Comparison of ENCODE assay signal across 8 cellular contexts in genomic region chr7:105389090-105389650, GRCh38. TPM values are rescaled to one million over a fixed set of nuclear protein-coding genes. Genes with fewer than 3 reads are reported as not detected.
DNase-seq lines count a peak whose midpoint lies in the region; ATAC-seq, FAIRE-seq and TF ChIP-seq lines count a peak whose summit lies in the region.

No MANE protein-coding gene starts in this region.

- peaks cover 39% of the 10 kb centered on the region for H3K4me1 Mint-ChIP-seq in activated T-cell treated with anti-CD3 and anti-CD28 coated beads, Interleukin-2, amount 50 U/mL, for 24 hours (ENCODE audit: low read depth)
- peaks cover 10% of the 10 kb centered on the region for H3K4me1 Mint-ChIP-seq in nephron

- peak overlapping the region; percentile 42 for H3K9ac ChIP-seq in fibroblast of lung (ENCODE audit: insufficient read depth, low read length)

- no peaks in the 10 kb centered on the region for H3K9me3 Mint-ChIP-seq in activated T-cell treated with anti-CD3 and anti-CD28 coated beads, Interleukin-2, amount 50 U/mL, for 24 hours
- no peaks in the 10 kb centered on the region for H3K9me3 Mint-ChIP-seq in nephron

- no peak for FAIRE-seq in urothelium cell line (lab: Jason Lieb, UNC)

- peak overlapping the region; percentile 84 for H3K4me3 Mint-ChIP-seq in activated T-cell treated with anti-CD3 and anti-CD28 coated beads, Interleukin-2, amount 50 U/mL, for 24 hours
- peak overlapping the region; percentile 89 to 95 (median 91) for H3K4me3 Mint-ChIP-seq in nephron

- H3K27ac Mint-ChIP-seq in activated T-cell treated with anti-CD3 and anti-CD28 coated beads, Interleukin-2, amount 50 U/mL, for 24 hours = peak overlapping the region; percentile 90
- peak overlapping the region; percentile 42 to 89 (median 80) for H3K27ac Mint-ChIP-seq in nephron

- peak overlapping the region; percentile 34 for H3K4me2 ChIP-seq in fibroblast of lung (ENCODE audit: extremely low read depth, insufficient read depth, low read length)

- DNase-seq in 8988T (peak; percentile 58), NCI-H510A (lab: John Stamatoyannopoulos, UW) (peak; percentile 45), fibroblast of lung (ENCODE audit: low read depth in 2 of 2) (peak; percentile 54 to 56), urothelium cell line (ENCODE audit: low spot score) (peak; percentile 86)
- peak; percentile 69 for DNase-seq in activated T-cell treated with anti-CD3 and anti-CD28 coated beads, Interleukin-2, amount 50 U/mL, for 24 hours

- peak overlapping the region; percentile 7 for H2AFZ ChIP-seq in fibroblast of lung (ENCODE audit: low read length)

- H3K27me3 Mint-ChIP-seq in activated T-cell treated with anti-CD3 and anti-CD28 coated beads, Interleukin-2, amount 50 U/mL, for 24 hours = no peaks in the 10 kb centered on the region
- no peaks in the 10 kb centered on the region for H3K27me3 Mint-ChIP-seq in nephron (ENCODE audit: low read depth)

- peaks cover 26% of the 10 kb centered on the region for H3K79me2 ChIP-seq in fibroblast of lung (ENCODE audit: control insufficient read depth, insufficient read depth, low read length)

- peak; percentile 39 for ATAC-seq in GM18502 (IDR thresholded peaks at IDR 0.05; ENCODE audit: poor library complexity, unreplicated experiment)
- ATAC-seq in HG03066 (IDR thresholded peaks at IDR 0.05; ENCODE audit: low read depth, unreplicated experiment) = peak; percentile 32

- H3K4me1 ChIP-seq in fibroblast of lung (ENCODE audit: control insufficient read depth, extremely low read depth, insufficient read depth, low read length) = no peaks in the 10 kb centered on the region

- peaks cover 19% of the 10 kb centered on the region for H3K36me3 Mint-ChIP-seq in activated T-cell treated with anti-CD3 and anti-CD28 coated beads, Interleukin-2, amount 50 U/mL, for 24 hours (ENCODE audit: low read depth)
- H3K36me3 Mint-ChIP-seq in nephron (ENCODE audit: low read depth) = peaks cover 11% of the 10 kb centered on the region

- no peak overlapping the region for H3K27ac ChIP-seq in fibroblast of lung (ENCODE audit: insufficient read depth, low read length)

- H3K9me3 ChIP-seq in fibroblast of lung (ENCODE audit: control insufficient read depth, insufficient read depth, low read depth, low read length) = no peaks in the 10 kb centered on the region

- no peaks in the 10 kb centered on the region for H3K27me3 ChIP-seq in fibroblast of lung (ENCODE audit: control insufficient read depth, insufficient read depth, low read length)

- H4K20me1 ChIP-seq in fibroblast of lung (ENCODE audit: control insufficient read depth, extremely low read depth, insufficient read depth, low read length) = no peaks in the 10 kb centered on the region

- no peaks in the 10 kb centered on the region for H3K36me3 ChIP-seq in fibroblast of lung (ENCODE audit: control insufficient read depth, insufficient read depth, low read length)

- TF ChIP-seq CTCF in fibroblast of lung (conservative IDR thresholded peaks at IDR 0.05 in 1 of 2, IDR thresholded peaks at IDR 0.05 in 1 of 2; ENCODE audit: low read depth in 1 of 2, low read length in 2 of 2) (peak in 1 of 2 donors; percentile 7), nephron (IDR thresholded peaks at IDR 0.05; ENCODE audit: unreplicated experiment in 3 of 3) (no peak)

- peak overlapping the region in 3 of 4 experiments; percentile 29 to 61 (median 56) for H3K4me3 ChIP-seq in fibroblast of lung (replicated peaks in 1 of 4; ENCODE audit: control extremely low read depth in 1 of 4, insufficient read depth in 1 of 4, low read depth in 3 of 4, low read length in 4 of 4)

RNA-seq across cellular contexts. Expression of gene SRPK2, which starts 0.4 kb away (rescaled TPM):
- total RNA-seq in fibroblast of lung = 45.5 and 61.8 TPM in 2 replicates
- 21.8 and 27.8 TPM in 2 replicates for polyA plus RNA-seq in fibroblast of lung
- 28.9 and 34.9 TPM in 2 replicates for polyA plus RNA-seq in fibroblast of lung (2012)
- 16.4 and 21.1 TPM in 2 replicates for polyA minus RNA-seq in fibroblast of lung (ENCODE audit: low replicate concordance)
